In the genomic region with DNA sequence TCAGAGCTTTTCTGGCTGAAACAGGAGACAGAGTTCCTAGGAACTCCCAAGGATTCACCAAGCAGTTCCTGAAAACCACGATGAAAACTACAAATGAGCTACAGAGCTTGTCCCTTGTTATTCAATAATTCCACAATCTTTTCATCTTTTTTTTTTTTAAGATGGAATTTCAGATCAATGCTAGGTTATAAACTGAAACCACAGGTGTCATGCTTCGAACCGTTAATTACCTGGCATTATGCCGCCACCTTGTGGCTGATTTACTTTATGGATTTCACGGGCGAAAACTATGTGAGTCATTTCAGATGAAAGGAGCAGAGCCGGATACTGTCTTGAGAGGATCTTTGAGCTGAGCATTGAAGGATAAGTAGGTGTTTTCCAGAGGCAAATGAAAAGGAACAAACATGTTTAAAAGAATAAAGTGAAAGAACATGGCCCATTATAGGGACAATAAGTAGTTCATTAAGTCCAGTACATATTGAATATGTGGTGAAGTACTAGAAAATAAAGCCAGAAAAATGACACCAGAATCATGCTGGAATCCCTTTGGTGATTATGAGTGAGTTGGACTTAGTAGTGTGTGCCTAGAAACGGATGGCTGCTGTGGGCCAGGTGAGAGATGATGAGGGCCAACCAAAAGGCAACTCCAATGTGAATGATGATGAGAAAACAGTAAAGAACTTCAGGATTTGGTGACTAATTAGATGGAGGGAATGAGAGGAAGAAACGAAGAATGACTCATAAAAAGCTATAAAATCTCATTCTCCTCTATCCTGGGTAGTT, we compare ENCODE assay signal across 9 cellular contexts. TPM values are rescaled to one million over a fixed set of nuclear protein-coding genes. Genes with fewer than 3 reads are reported as not detected.
DNase-seq lines count a peak whose midpoint lies in the region; ATAC-seq, FAIRE-seq and TF ChIP-seq lines count a peak whose summit lies in the region.
"Had no signal": no experiment of that assay in that cellular context is flagged by ENCODE, and none has a peak within 500 bp of the region (broad histone marks: within the 10 kb centered on the region; RNA-seq: fewer than 3 reads in every experiment).

No MANE protein-coding gene starts in this region.

- ATAC-seq in HG03135 (IDR thresholded peaks at IDR 0.05; ENCODE audit: unreplicated experiment) (peak; percentile 68), activated B cell treated with CpG ODN at 0.5 μM for 24 hours (ENCODE audit: low read depth) (peak; percentile 88)

- DNase-seq in NCI-H510A treated with DMSO at 0.1 percent for 48 hours (lab: John Stamatoyannopoulos, UW) (peak; percentile 81), NCI-H510A (lab: John Stamatoyannopoulos, UW) (no peak), NCI-H2227 treated with DMSO at 0.1 percent for 48 hours (lab: John Stamatoyannopoulos, UW) (peak; percentile 78), activated B cell treated with CpG ODN at 0.5 μM for 24 hours (peak; percentile 55), cardiac fibroblast (ENCODE audit: low read depth in 2 of 2) (peak; percentile 75 to 86), kidney (no peak)
- peak; percentile 82 for DNase-seq in stimulated activated CD4-positive, alpha-beta T cell treated with anti-CD3 and anti-CD28 coated beads, Interleukin-1b, Interleukin-23, amount 100 ng/mL, for 48 hours

- H3K27me3 Mint-ChIP-seq in activated B cell treated with CpG ODN at 0.5 μM for 24 hours = no peaks in the 10 kb centered on the region

- H3K4me1 Mint-ChIP-seq in activated B cell treated with CpG ODN at 0.5 μM for 24 hours = peaks cover 32% of the 10 kb centered on the region

- TF ChIP-seq CTCF in activated B cell treated with CpG ODN at 0.5 μM for 24 hours (IDR thresholded peaks at IDR 0.05) = no peak
- peak; percentile 58 for TF ChIP-seq CTCF in cardiac fibroblast (IDR thresholded peaks at IDR 0.05; ENCODE audit: low read depth, low read length)
- TF ChIP-seq CTCF in kidney (IDR thresholded peaks at IDR 0.05; ENCODE audit: borderline replicate concordance, extremely low read depth, insufficient read depth) = peak; percentile 78

- peak; percentile 98 for FAIRE-seq in kidney (lab: Jason Lieb, UNC)

- no peaks in the 10 kb centered on the region for H3K9me3 Mint-ChIP-seq in activated B cell treated with CpG ODN at 0.5 μM for 24 hours

- H3K4me1 ChIP-seq in kidney (ENCODE audit: control insufficient read depth in 1 of 2, insufficient read depth in 1 of 2, low read depth in 1 of 2, low read length in 2 of 2) = peaks cover 0 to 2% of the 10 kb centered on the region in 2 donors

- POLR2A ChIA-PET in activated B cell treated with CpG ODN at 0.5 μM for 24 hours (lab: Charles Lee) = interaction anchor here (0.5 to 3.5 kb wide), 13 partner anchors 21 to 627 kb away, joined by 3 to 24 read pairs (median 4); a partner anchor contains a TSS

- H3K9me3 ChIP-seq in kidney (ENCODE audit: control insufficient read depth in 1 of 2, low read length in 2 of 2) = no peaks in the 10 kb centered on the region
- H3K9me3 ChIP-seq: BLaER1 treated with 17β-estradiol and CSF1 and Interleukin-3, amounts not matched to agents 10 nM and 100 nM had no signal

- H3K4me3 Mint-ChIP-seq in activated B cell treated with CpG ODN at 0.5 μM for 24 hours = no peak overlapping the region

- peak overlapping the region in 1 of 2 donors; percentile 7 for H3K27ac ChIP-seq in kidney (ENCODE audit: low read depth in 2 of 2, low read length in 2 of 2)
- H3K27ac ChIP-seq: BLaER1 treated with 17β-estradiol and CSF1 and Interleukin-3, amounts not matched to agents 10 nM and 100 nM had no signal

- no peaks in the 10 kb centered on the region for H3K36me3 ChIP-seq in kidney (ENCODE audit: control insufficient read depth in 1 of 2, insufficient read depth in 2 of 2, low read length in 2 of 2)

- H3K36me3 Mint-ChIP-seq in activated B cell treated with CpG ODN at 0.5 μM for 24 hours (ENCODE audit: low read depth) = peaks cover 10% of the 10 kb centered on the region

- H3K9ac ChIP-seq in kidney (ENCODE audit: low read length in 2 of 2) = no peak overlapping the region

- CTCF ChIA-PET in activated B cell treated with CpG ODN at 0.5 μM for 24 hours (lab: Charles Lee) = interaction anchor here (0.6 to 12.3 kb wide), 46 partner anchors 8 to 597 kb away, joined by 3 to 346 read pairs (median 4); a partner anchor contains a TSS

- intact Hi-C loops in activated B cell treated with CpG ODN at 0.5 μM for 24 hours (cut with micrococcal nuclease) (loop anchor here (1.0 to 2.0 kb wide), 7 partner anchors 30 to 563 kb away; no protein-coding TSS in a partner anchor), kidney (cut with DNase I) (loop anchor here (5.0 kb wide), 1 partner anchor 558 kb away; no protein-coding TSS in a partner anchor)

- H3K4me3 ChIP-seq in cardiac fibroblast (replicated peaks in 1 of 2; ENCODE audit: low read depth in 2 of 2, low read length in 2 of 2) (no peak overlapping the region), kidney (ENCODE audit: low read length in 2 of 2) (peak overlapping the region; percentile 44 to 48)
- H3K4me3 ChIP-seq: BLaER1 treated with 17β-estradiol and CSF1 and Interleukin-3, amounts not matched to agents 10 nM and 100 nM had no signal

- H3K27ac Mint-ChIP-seq in activated B cell treated with CpG ODN at 0.5 μM for 24 hours = no peak overlapping the region

RNA-seq across cellular contexts. Expression of a gene that starts 3.5 kb away (rescaled TPM):
- 4.0 and 4.6 TPM in 2 replicates for total RNA-seq in activated B cell treated with CpG ODN at 0.5 μM for 24 hours
- total RNA-seq in kidney = 2.9 TPM
- 3.7 TPM for polyA plus RNA-seq in kidney (ENCODE audit: insufficient read depth, low read depth, low replicate concordance)

RNA-seq across cellular contexts. Expression of a gene that starts 26.5 kb away (rescaled TPM):
- 11.9 and 15.4 TPM in 2 replicates for total RNA-seq in activated B cell treated with CpG ODN at 0.5 μM for 24 hours
- 13.3 TPM for total RNA-seq in kidney
- 6.2 TPM for polyA plus RNA-seq in kidney (ENCODE audit: insufficient read depth, low read depth, low replicate concordance)

RNA-seq across cellular contexts. Expression of a gene that starts 29.9 kb away (rescaled TPM):
- 51.3 and 52.5 TPM in 2 replicates for total RNA-seq in activated B cell treated with CpG ODN at 0.5 μM for 24 hours
- 46.4 TPM for total RNA-seq in kidney
- 45.0 TPM for polyA plus RNA-seq in kidney (ENCODE audit: insufficient read depth, low read depth, low replicate concordance)

Comparison
In these comparisons a context has a peak if more than half of its experiments do, and no peak if none do; other contexts are left out.
1. DNase-seq: peak in NCI-H510A treated with DMSO at 0.1 percent for 48 hours (single experiment), NCI-H2227 treated with DMSO at 0.1 percent for 48 hours (single experiment), activated B cell treated with CpG ODN at 0.5 μM for 24 hours (single experiment), cardiac fibroblast (2 of 2) and stimulated activated CD4-positive, alpha-beta T cell treated with anti-CD3 and anti-CD28 coated beads, Interleukin-1b, Interleukin-23, amount 100 ng/mL, for 48 hours (single experiment); none in NCI-H510A (single experiment) and kidney (single experiment).
2. H3K4me3 ChIP-seq: peak in kidney (2 of 2); none in cardiac fibroblast (0 of 2).